Comparison of ENCODE assay signal across 11 cellular contexts in genomic region chr10:51485668-51486067, GRCh38.
"Had no signal": no experiment of that assay in that cellular context is flagged by ENCODE, and none has a peak within 500 bp of the region (broad histone marks: within the 10 kb centered on the region; RNA-seq: fewer than 3 reads in every experiment).

No MANE protein-coding gene starts in this region.

- H3K4me3 ChIP-seq: GM23248, GM23338, HAP-1 had no signal

- H3K36me3 ChIP-seq: HAP-1 had no signal

- FAIRE-seq: H1, H54 had no signal

- ATAC-seq: GM23338, HCT116 had no signal

- H3K9me3 Mint-ChIP-seq: GM23338, H9, HFFc6 had no signal

- H3K4me3 Mint-ChIP-seq: GM23338, H9, HFFc6 had no signal

- H3K9ac ChIP-seq: GM23248 had no signal

- H3K4me1 ChIP-seq: HAP-1 had no signal

- H3K27ac Mint-ChIP-seq: GM23338, H9, HFFc6 had no signal

- DNase-seq: GM23248, GOT3, H7, H9, HCEC 1CT, HFFc6 had no signal

- H2AFZ ChIP-seq: GM23248, GM23338 had no signal

- H3K27ac ChIP-seq: GM23248 had no signal

- H3K4me1 Mint-ChIP-seq: GM23338 had no signal

- H3K9me3 ChIP-seq: HAP-1 had no signal

- H3K4me2 ChIP-seq: GM23338 had no signal
